Comparison of ENCODE assay signal across 16 cellular contexts in the genomic region with DNA sequence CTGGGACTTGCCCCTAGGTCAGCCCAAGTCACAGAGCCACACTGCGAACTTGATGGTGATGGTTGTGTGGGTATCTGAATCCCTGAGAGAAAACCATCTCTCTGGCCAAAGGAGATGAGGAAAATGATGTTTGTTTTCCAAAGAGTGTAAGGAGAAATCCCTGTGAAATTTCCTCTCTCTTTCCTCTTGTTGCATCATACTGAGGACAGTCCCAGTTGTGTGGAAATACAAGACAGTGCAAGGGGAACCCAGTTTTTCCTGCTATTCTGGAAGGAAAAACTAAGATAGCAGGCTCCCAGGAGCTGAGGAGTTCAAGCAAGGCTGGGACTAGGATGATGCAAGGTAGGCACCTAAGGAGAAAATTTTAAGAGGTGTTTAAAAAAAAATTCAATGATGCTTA.
DNase-seq lines count a peak whose midpoint lies in the region; ATAC-seq, FAIRE-seq and TF ChIP-seq lines count a peak whose summit lies in the region.
"Had no signal": no experiment of that assay in that cellular context is flagged by ENCODE, and none has a peak within 500 bp of the region (broad histone marks: within the 10 kb centered on the region; RNA-seq: fewer than 3 reads in every experiment).

No MANE protein-coding gene starts in this region.

- no peak for TF ChIP-seq RAD21 in H1 (IDR thresholded peaks at IDR 0.05 in 1 of 2, conservative IDR thresholded peaks at IDR 0.05 in 1 of 2; ENCODE audit: low read depth in 2 of 2, low read length in 2 of 2)

- H3K27me3 Mint-ChIP-seq in GM23338 (ENCODE audit: insufficient read depth, low read depth, poor library complexity), result peaks cover 2% of the 10 kb centered on the region
- H3K27me3 Mint-ChIP-seq: CD4-positive, CD25-positive, alpha-beta regulatory T cell had no signal

- no peak overlapping the region for H4K5ac ChIP-seq in H1 (ENCODE audit: insufficient read length, low read depth, low read length)

- intact Hi-C loops in PC-9 (cut with micrococcal nuclease; ENCODE audit: unreplicated experiment), result no loop called here

- no peaks in the 10 kb centered on the region for H3K9me3 Mint-ChIP-seq in GM23338

- no peak overlapping the region; the same call in 1 of the 2 replicates for H2AK5ac ChIP-seq in H1 (ENCODE audit: low read depth, low read length)

- TF ChIP-seq POLR2A in H1 (IDR thresholded peaks at IDR 0.05; ENCODE audit: control extremely low read depth in 1 of 2, low read depth in 2 of 2, low read length in 2 of 2), result no peak

- H3K23me2 ChIP-seq in H1 (ENCODE audit: low read depth, low read length), result no peaks in the 10 kb centered on the region

- CTCF ChIA-PET in PC-9 (lab: Charles Lee), result no interaction called here
- CTCF ChIA-PET in H1 (lab: Charles Lee; ENCODE audit: partially characterized antibody), result no interaction called here

- no peak overlapping the region for H4K8ac ChIP-seq in H1 (ENCODE audit: extremely low read depth, insufficient read depth, low read length)

- no peaks in the 10 kb centered on the region for H3F3A ChIP-seq in GM23338 (replicated peaks; ENCODE audit: low read depth)
- no peaks in the 10 kb centered on the region for H3F3A ChIP-seq in PC-9 (ENCODE audit: insufficient read depth, low read depth)
- no peaks in the 10 kb centered on the region for H3F3A ChIP-seq in smooth muscle cell (ENCODE audit: low read depth)

- H3K4me1 ChIP-seq in GM23338 (ENCODE audit: insufficient read depth) (peaks cover 8% of the 10 kb centered on the region; the same call in 1 of the 2 replicates), PC-9 (replicated peaks; ENCODE audit: insufficient read depth) (peaks cover 13% of the 10 kb centered on the region), H1 (replicated peaks in 1 of 4; ENCODE audit: control insufficient read depth in 3 of 4, insufficient read depth in 4 of 4, low read length in 3 of 4) (no peaks in the 10 kb centered on the region), smooth muscle cell (ENCODE audit: low read depth) (no peaks in the 10 kb centered on the region)
- H3K4me1 ChIP-seq: BLaER1 had no signal

- 91% methylated on average over 1 of the region's 1 CpG; no CpG with 5 or more reads in 1 of the 2 experiments for WGBS in H1 (ENCODE audit: extremely low coverage in 1 of 2, insufficient coverage in 1 of 2, insufficient read length in 1 of 2, insufficient replicate concordance in 2 of 2, low coverage in 1 of 2, low lambda C conversion rate in 2 of 2, missing lambda C conversion rate in 1 of 2), 2 experiments
- WGBS in smooth muscle cell (ENCODE audit: low lambda C conversion rate), result 88% methylated on average over 1 of the region's 1 CpG

- TF ChIP-seq EP300 in H1 (IDR thresholded peaks at IDR 0.05; ENCODE audit: borderline replicate concordance in 1 of 2, low read depth in 2 of 2, low read length in 2 of 2), result no peak

- H3K79me2 ChIP-seq in GM23338 (replicated peaks; ENCODE audit: insufficient read depth) (no peaks in the 10 kb centered on the region), PC-9 (ENCODE audit: low read depth) (no peaks in the 10 kb centered on the region), H1 (ENCODE audit: control insufficient read depth in 1 of 2, insufficient read depth in 2 of 2, low read length in 2 of 2) (no peaks in the 10 kb centered on the region), smooth muscle cell (ENCODE audit: low read depth) (no peaks in the 10 kb centered on the region)

- peaks cover 4% of the 10 kb centered on the region; the same call in 1 of the 2 replicates for H3K9me2 ChIP-seq in GM23338 (ENCODE audit: insufficient read depth)
- no peaks in the 10 kb centered on the region for H3K9me2 ChIP-seq in PC-9 (ENCODE audit: insufficient read depth)

- no peak overlapping the region for H3K56ac ChIP-seq in H1 (replicated peaks; ENCODE audit: insufficient read length, low read depth, low read length)

- H3K79me1 ChIP-seq in H1 (ENCODE audit: low read depth, low read length), result no peaks in the 10 kb centered on the region

- no peak for FAIRE-seq in H1 (lab: Jason Lieb, UNC)
- FAIRE-seq: GM12878, GM18507, HTR-8/SVneo had no signal

- no peak overlapping the region for H3K4me3 Mint-ChIP-seq in GM23338
- H3K4me3 Mint-ChIP-seq: CD4-positive, CD25-positive, alpha-beta regulatory T cell had no signal

- no peak overlapping the region for H4K91ac ChIP-seq in H1 (replicated peaks; ENCODE audit: insufficient read length, low read length)

- H3K36me3 Mint-ChIP-seq in GM23338 (ENCODE audit: low read depth), result no peaks in the 10 kb centered on the region
- H3K36me3 Mint-ChIP-seq: CD4-positive, CD25-positive, alpha-beta regulatory T cell had no signal

- TF ChIP-seq CTCF in GM23338 (conservative IDR thresholded peaks at IDR 0.05; ENCODE audit: low read depth in 2 of 2) (no peak), PC-9 (conservative IDR thresholded peaks at IDR 0.05) (no peak), H1 (IDR thresholded peaks at IDR 0.05; ENCODE audit: control extremely low read depth in 1 of 3, insufficient read depth in 1 of 3, low read depth in 1 of 3, low read length in 3 of 3) (no peak), smooth muscle cell (IDR thresholded peaks at IDR 0.05; ENCODE audit: borderline replicate concordance, insufficient read depth, poor library complexity, severe bottlenecking) (no peak)

- no TSS peak for BruUV-seq in PC-9 (replicated peaks; lab: Mats Ljungman, UMichigan)

- no peak overlapping the region for H3K4me3 ChIP-seq in GM23338
- no peak overlapping the region for H3K4me3 ChIP-seq in PC-9
- H3K4me3 ChIP-seq in H1 (ENCODE audit: extremely low read depth in 1 of 4, insufficient read depth in 2 of 4, low read depth in 3 of 4, low read length in 4 of 4), result no peak overlapping the region
- no peak overlapping the region for H3K4me3 ChIP-seq in smooth muscle cell
- H3K4me3 ChIP-seq: BLaER1, GM12878 had no signal

- ATAC-seq in GM23338, result no peak
- ATAC-seq in HG03095 (IDR thresholded peaks at IDR 0.05; ENCODE audit: unreplicated experiment), result no peak
- no peak for ATAC-seq in GM21825 (IDR thresholded peaks at IDR 0.05; ENCODE audit: unreplicated experiment)
- ATAC-seq: GM12878 had no signal

- H2AFZ ChIP-seq in GM23338 (peak overlapping the region; percentile 76), PC-9 (no peak overlapping the region), H1 (ENCODE audit: low read length) (0 out of 2 replicates have a peak overlapping the region, but pooled peaks have one; percentile 78), smooth muscle cell (ENCODE audit: low read depth) (peak overlapping the region; percentile 72)

- H3K27ac Mint-ChIP-seq in GM23338, result no peak overlapping the region
- H3K27ac Mint-ChIP-seq: CD4-positive, CD25-positive, alpha-beta regulatory T cell had no signal

- DNase-seq in GM23338 (ENCODE audit: low spot score) (no peak), PC-9 (peak in 1 of 2 experiments; percentile 62), H1 (ENCODE audit: low read depth in 1 of 2, low spot score in 2 of 2) (no peak), smooth muscle cell (lab: John Stamatoyannopoulos, UW; ENCODE audit: unreplicated experiment) (no peak), AML-193 (lab: John Stamatoyannopoulos, UW) (no peak), DMS53 treated with DMSO at 0.1 percent for 48 hours (lab: John Stamatoyannopoulos, UW; ENCODE audit: unreplicated experiment) (no peak)
- DNase-seq: CD4-positive, CD25-positive, alpha-beta regulatory T cell; DMS53; HCEC 1CT; Karpas-422 had no signal

- no peak overlapping the region for H2BK20ac ChIP-seq in H1 (ENCODE audit: low read length)

- POLR2A ChIA-PET in PC-9 (lab: Charles Lee; ENCODE audit: unreplicated experiment) (interaction anchor here (0.7 kb wide), 1 partner anchor 1627 kb away, joined by 6 read pairs; no protein-coding TSS in a partner anchor), H1 (lab: Charles Lee; ENCODE audit: partially characterized antibody) (no interaction called here)

- H2BK12ac ChIP-seq in H1 (ENCODE audit: low read depth, low read length), result no peak overlapping the region

- peaks cover 11% of the 10 kb centered on the region; the same call in 2 of the 3 replicates for H3K4me1 Mint-ChIP-seq in GM23338
- H3K4me1 Mint-ChIP-seq: CD4-positive, CD25-positive, alpha-beta regulatory T cell had no signal

- H3K4ac ChIP-seq in H1 (replicated peaks; ENCODE audit: insufficient read length, low read depth, low read length), result no peak overlapping the region

- no peak overlapping the region for H2BK15ac ChIP-seq in H1 (ENCODE audit: low read length)

- H3K27ac ChIP-seq in GM23338 (ENCODE audit: low read depth), result no peak overlapping the region
- peak overlapping the region; percentile 49 for H3K27ac ChIP-seq in PC-9
- H3K27ac ChIP-seq in H1 (ENCODE audit: low read depth, low read length), result no peak overlapping the region
- H3K27ac ChIP-seq in smooth muscle cell (ENCODE audit: low read depth), result no peak overlapping the region
- H3K27ac ChIP-seq: BLaER1 had no signal

- no peak overlapping the region for H3K23ac ChIP-seq in H1 (ENCODE audit: insufficient read length)

- H3K9me3 ChIP-seq in PC-9 (ENCODE audit: insufficient read depth, low read depth) (no peaks in the 10 kb centered on the region), H1 (ENCODE audit: insufficient read depth in 2 of 2, low read depth in 1 of 2, low read length in 1 of 2) (no peaks in the 10 kb centered on the region), smooth muscle cell (replicated peaks; ENCODE audit: low read depth) (no peaks in the 10 kb centered on the region)
- H3K9me3 ChIP-seq: BLaER1 had no signal

- no peak overlapping the region for H3K9ac ChIP-seq in H1 (replicated peaks in 1 of 4; ENCODE audit: extremely low read depth in 1 of 4, low read depth in 3 of 4, low read length in 3 of 4)
- H3K9ac ChIP-seq in smooth muscle cell (ENCODE audit: low read depth), result no peak overlapping the region
- H3K9ac ChIP-seq: BLaER1 had no signal

- H3K4me2 ChIP-seq in GM23338 (no peak overlapping the region), PC-9 (peak overlapping the region; percentile 47), H1 (ENCODE audit: insufficient read depth in 1 of 2, low read depth in 2 of 2, low read length in 2 of 2) (no peak overlapping the region), smooth muscle cell (no peak overlapping the region)
- H3K4me2 ChIP-seq: BLaER1 had no signal

- no peak overlapping the region for H3K18ac ChIP-seq in H1 (ENCODE audit: extremely low read depth, low read length)

- H3K27me3 ChIP-seq in GM23338 (ENCODE audit: insufficient read depth) (no peaks in the 10 kb centered on the region), PC-9 (ENCODE audit: insufficient read depth, low read depth) (no peaks in the 10 kb centered on the region), H1 (replicated peaks in 1 of 4; ENCODE audit: control insufficient read depth in 3 of 4, extremely low read depth in 1 of 4, insufficient read depth in 3 of 4, low read length in 3 of 4) (no peaks in the 10 kb centered on the region), smooth muscle cell (ENCODE audit: low read depth) (no peaks in the 10 kb centered on the region)
- H3K27me3 ChIP-seq: BLaER1 had no signal

- H2BK5ac ChIP-seq in H1 (ENCODE audit: low read depth, low read length), result no peak overlapping the region

- H4K20me1 ChIP-seq in GM23338 (replicated peaks; ENCODE audit: insufficient read depth), result no peaks in the 10 kb centered on the region
- no peaks in the 10 kb centered on the region for H4K20me1 ChIP-seq in PC-9 (ENCODE audit: insufficient read depth)
- H4K20me1 ChIP-seq in H1 (replicated peaks in 1 of 2; ENCODE audit: control insufficient read depth in 1 of 2, insufficient read depth in 2 of 2, low read length in 2 of 2), result no peaks in the 10 kb centered on the region
- no peaks in the 10 kb centered on the region for H4K20me1 ChIP-seq in smooth muscle cell (ENCODE audit: low read depth)
- H4K20me1 ChIP-seq: BLaER1 had no signal

- H3K14ac ChIP-seq in H1 (ENCODE audit: insufficient read length), result no peak overlapping the region

- H2BK120ac ChIP-seq in H1 (replicated peaks; ENCODE audit: low read depth, low read length), result no peak overlapping the region

- H3K36me3 ChIP-seq in GM23338 (ENCODE audit: insufficient read depth), result no peaks in the 10 kb centered on the region
- no peaks in the 10 kb centered on the region for H3K36me3 ChIP-seq in PC-9 (ENCODE audit: low read depth)
- no peaks in the 10 kb centered on the region for H3K36me3 ChIP-seq in H1 (ENCODE audit: control insufficient read depth in 2 of 4, insufficient read depth in 4 of 4, low read length in 3 of 4)
- H3K36me3 ChIP-seq in smooth muscle cell (ENCODE audit: low read depth), result no peaks in the 10 kb centered on the region
- H3K36me3 ChIP-seq: BLaER1 had no signal
